In the genomic region with DNA sequence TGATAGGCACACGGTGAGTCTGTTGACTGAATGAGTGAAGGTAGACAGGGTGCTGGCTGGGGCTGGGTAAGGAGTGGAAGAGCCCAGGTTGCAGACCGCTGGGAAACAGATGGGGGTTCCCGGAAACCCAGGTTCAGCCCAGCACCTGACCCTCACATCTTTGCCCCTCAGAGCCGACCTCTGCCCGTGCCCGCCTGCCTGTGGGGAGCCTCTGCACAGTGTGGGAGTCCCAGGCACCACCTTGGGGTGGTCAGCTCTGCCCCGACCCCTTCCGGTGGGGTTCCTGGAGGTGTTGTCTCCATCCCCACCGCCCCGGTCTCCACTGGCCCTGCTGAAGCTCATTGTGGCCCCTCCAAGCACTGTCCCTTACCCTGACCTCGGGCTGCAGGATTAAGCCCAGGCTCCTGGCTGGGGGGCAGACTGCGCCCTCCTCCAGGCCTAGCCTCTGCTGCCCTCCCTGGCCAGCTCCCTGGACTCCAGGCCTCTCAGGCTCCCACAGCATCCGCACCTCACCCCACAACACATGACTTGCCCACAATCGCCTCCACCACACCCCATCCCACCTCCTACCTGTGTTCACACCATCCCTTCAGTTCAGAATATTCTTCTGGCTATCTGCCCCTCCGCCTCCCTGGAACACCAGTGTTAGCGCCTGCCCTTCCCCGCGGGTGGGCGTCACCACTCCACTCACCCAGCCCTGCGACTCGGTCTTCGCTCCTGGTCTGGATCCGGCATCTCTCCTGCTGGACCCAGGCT, we compare ENCODE assay signal across 1 cellular context.
TF ChIP-seq lines count a peak whose summit lies in the region.

No MANE protein-coding gene starts in this region.

TF ChIP-seq in H1, 55 proteins besides CTCF, POLR2A, EP300 and RAD21:
- TF ChIP-seq KDM4A (IDR thresholded peaks at IDR 0.05; ENCODE audit: low read depth, low read length, severe bottlenecking) (no peak), CBX5 (IDR thresholded peaks at IDR 0.05; ENCODE audit: low read depth, low read length) (no peak), POU5F1 (IDR thresholded peaks at IDR 0.05; ENCODE audit: low read depth, low read length) (no peak), ASH2L (IDR thresholded peaks at IDR 0.05; ENCODE audit: low read length) (no peak), TAF1 (IDR thresholded peaks at IDR 0.05; ENCODE audit: low read depth, low read length) (no peak), RFX5 (IDR thresholded peaks at IDR 0.05; ENCODE audit: borderline replicate concordance, low read depth, low read length) (no peak), NRF1 (IDR thresholded peaks at IDR 0.05; ENCODE audit: low read depth, low read length) (no peak), RBBP5 (IDR thresholded peaks at IDR 0.05; ENCODE audit: borderline replicate concordance, low read depth, low read length) (no peak), SP2 (IDR thresholded peaks at IDR 0.05; ENCODE audit: low read length) (no peak), GABPA (IDR thresholded peaks at IDR 0.05; ENCODE audit: borderline replicate concordance, insufficient read depth, low read length) (no peak)
- TF ChIP-seq, protein P1, sequence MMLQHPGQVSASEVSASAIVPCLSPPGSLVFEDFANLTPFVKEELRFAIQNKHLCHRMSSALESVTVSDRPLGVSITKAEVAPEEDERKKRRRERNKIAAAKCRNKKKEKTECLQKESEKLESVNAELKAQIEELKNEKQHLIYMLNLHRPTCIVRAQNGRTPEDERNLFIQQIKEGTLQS (IDR thresholded peaks at IDR 0.05; ENCODE audit: insufficient read depth, low read depth, low read length), result no peak
- TF ChIP-seq, protein P2, sequence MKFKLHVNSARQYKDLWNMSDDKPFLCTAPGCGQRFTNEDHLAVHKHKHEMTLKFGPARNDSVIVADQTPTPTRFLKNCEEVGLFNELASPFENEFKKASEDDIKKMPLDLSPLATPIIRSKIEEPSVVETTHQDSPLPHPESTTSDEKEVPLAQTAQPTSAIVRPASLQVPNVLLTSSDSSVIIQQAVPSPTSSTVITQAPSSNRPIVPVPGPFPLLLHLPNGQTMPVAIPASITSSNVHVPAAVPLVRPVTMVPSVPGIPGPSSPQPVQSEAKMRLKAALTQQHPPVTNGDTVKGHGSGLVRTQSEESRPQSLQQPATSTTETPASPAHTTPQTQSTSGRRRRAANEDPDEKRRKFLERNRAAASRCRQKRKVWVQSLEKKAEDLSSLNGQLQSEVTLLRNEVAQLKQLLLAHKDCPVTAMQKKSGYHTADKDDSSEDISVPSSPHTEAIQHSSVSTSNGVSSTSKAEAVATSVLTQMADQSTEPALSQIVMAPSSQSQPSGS (IDR thresholded peaks at IDR 0.05; ENCODE audit: low read length), result no peak
